ENCODE assay signal across 19 cellular contexts in genomic region chr6:65745614-65746013, GRCh38. TPM values are rescaled to one million over a fixed set of nuclear protein-coding genes. Genes with fewer than 3 reads are reported as not detected.
A peak's percentile ranks its signal among the peaks of the same experiment; 100 is the strongest.
DNase-seq lines count a peak whose midpoint lies in the region; ATAC-seq, FAIRE-seq and TF ChIP-seq lines count a peak whose summit lies in the region.
"Had no signal": no experiment of that assay in that cellular context is flagged by ENCODE, and none has a peak within 500 bp of the region (broad histone marks: within the 10 kb centered on the region; RNA-seq: fewer than 3 reads in every experiment).

No MANE protein-coding gene starts in this region.

- H3K14ac ChIP-seq in H1 (ENCODE audit: insufficient read length): no peak overlapping the region

- ATAC-seq in sciatic nerve: no peak
- ATAC-seq: A549; CD8-positive, alpha-beta T cell had no signal

- no peak overlapping the region for H3K56ac ChIP-seq in H1 (replicated peaks; ENCODE audit: insufficient read length, low read depth, low read length)

- no peak overlapping the region for H2AFZ ChIP-seq in H1 (ENCODE audit: low read length)

- no peak overlapping the region for H2BK20ac ChIP-seq in H1 (ENCODE audit: low read length)

- no peak overlapping the region for H2BK120ac ChIP-seq in H1 (replicated peaks; ENCODE audit: low read depth, low read length)

- H3K9me3 ChIP-seq in H1 (ENCODE audit: insufficient read depth in 2 of 2, low read depth in 1 of 2, low read length in 1 of 2): no peaks in the 10 kb centered on the region
- H3K9me3 ChIP-seq: A549 had no signal

- no peaks in the 10 kb centered on the region for H3K36me3 ChIP-seq in H1 (ENCODE audit: control insufficient read depth in 2 of 4, insufficient read depth in 4 of 4, low read length in 3 of 4)

- DNase-seq in H4 (ENCODE audit: low spot score) (peak; percentile 10), OCI-M1 (lab: John Stamatoyannopoulos, UW) (peak; percentile 24), H1 (ENCODE audit: low read depth in 1 of 2, low spot score in 2 of 2) (no peak), sciatic nerve (ENCODE audit: low spot score) (no peak), GM10266 (ENCODE audit: extremely low spot score) (no peak)
- no peak for DNase-seq in activated CD4-positive, alpha-beta T cell treated with anti-CD3 and anti-CD28 coated beads for 48 hours
- DNase-seq in effector CD8-positive, alpha-beta T cell (lab: John Stamatoyannopoulos, UW): no peak
- DNase-seq: COR-L47, DMS153, DMS79 treated with DMSO at 0.1 percent for 48 hours, EL, H7 had no signal

- H3K4ac ChIP-seq in H1 (replicated peaks; ENCODE audit: insufficient read length, low read depth, low read length): no peak overlapping the region

- POLR2A ChIA-PET in H1 (lab: Charles Lee; ENCODE audit: partially characterized antibody): no interaction called here

- no peaks in the 10 kb centered on the region for H3K27me3 ChIP-seq in H1 (replicated peaks in 1 of 4; ENCODE audit: control insufficient read depth in 3 of 4, extremely low read depth in 1 of 4, insufficient read depth in 3 of 4, low read length in 3 of 4)

- intact Hi-C loops in sciatic nerve (cut with DNase I): no loop called here

- 95% methylated on average over 2 of the region's 2 CpGs; no CpG with 5 or more reads in 1 of the 2 experiments for WGBS in H1 (ENCODE audit: extremely low coverage in 1 of 2, insufficient coverage in 1 of 2, insufficient read length in 1 of 2, insufficient replicate concordance in 2 of 2, low coverage in 1 of 2, low lambda C conversion rate in 2 of 2, missing lambda C conversion rate in 1 of 2), 2 experiments

- no peak overlapping the region for H2BK12ac ChIP-seq in H1 (ENCODE audit: low read depth, low read length)

- no peak for TF ChIP-seq CTCF in H1 (IDR thresholded peaks at IDR 0.05; ENCODE audit: control extremely low read depth in 1 of 3, insufficient read depth in 1 of 3, low read depth in 1 of 3, low read length in 3 of 3)
- TF ChIP-seq CTCF in GM10266 (IDR thresholded peaks at IDR 0.05; ENCODE audit: control insufficient read depth, insufficient read depth, low read depth, missing control alignments): no peak

- no peak overlapping the region for H3K4me3 ChIP-seq in H1 (ENCODE audit: extremely low read depth in 1 of 4, insufficient read depth in 2 of 4, low read depth in 3 of 4, low read length in 4 of 4)
- H3K4me3 ChIP-seq: A549 had no signal

- H3K18ac ChIP-seq in H1 (ENCODE audit: extremely low read depth, low read length): no peak overlapping the region

- no peaks in the 10 kb centered on the region for H3K79me2 ChIP-seq in H1 (ENCODE audit: control insufficient read depth in 1 of 2, insufficient read depth in 2 of 2, low read length in 2 of 2)

- H3K23ac ChIP-seq in H1 (ENCODE audit: insufficient read length): no peak overlapping the region

- H3K27ac ChIP-seq in H1 (ENCODE audit: low read depth, low read length): no peak overlapping the region
- H3K27ac ChIP-seq: A549 had no signal

- H4K5ac ChIP-seq in H1 (ENCODE audit: insufficient read length, low read depth, low read length): no peak overlapping the region

- no peak for TF ChIP-seq EP300 in H1 (IDR thresholded peaks at IDR 0.05; ENCODE audit: borderline replicate concordance in 1 of 2, low read depth in 2 of 2, low read length in 2 of 2)

- no peak overlapping the region for H3K4me2 ChIP-seq in H1 (ENCODE audit: insufficient read depth in 1 of 2, low read depth in 2 of 2, low read length in 2 of 2)
- H3K4me2 ChIP-seq: A549 had no signal

- no peaks in the 10 kb centered on the region for H4K20me1 ChIP-seq in H1 (replicated peaks in 1 of 2; ENCODE audit: control insufficient read depth in 1 of 2, insufficient read depth in 2 of 2, low read length in 2 of 2)

- CTCF ChIA-PET in H1 (lab: Charles Lee; ENCODE audit: partially characterized antibody): no interaction called here

- H3K9ac ChIP-seq in H1 (replicated peaks in 1 of 4; ENCODE audit: extremely low read depth in 1 of 4, low read depth in 3 of 4, low read length in 3 of 4): no peak overlapping the region

- FAIRE-seq in H1 (lab: Jason Lieb, UNC): no peak
- FAIRE-seq: A549, D721Med, G401.6, GM19239 had no signal

- no peaks in the 10 kb centered on the region for H3K79me1 ChIP-seq in H1 (ENCODE audit: low read depth, low read length)

- H2AK5ac ChIP-seq in H1 (ENCODE audit: low read depth, low read length): no peak overlapping the region

- H4K8ac ChIP-seq in H1 (ENCODE audit: extremely low read depth, insufficient read depth, low read length): peak overlapping the region; percentile 51; the same call in 1 of the 2 replicates

- H4K91ac ChIP-seq in H1 (replicated peaks; ENCODE audit: insufficient read length, low read length): no peak overlapping the region

- no peak overlapping the region for H2BK15ac ChIP-seq in H1 (ENCODE audit: low read length)

- H3K23me2 ChIP-seq in H1 (ENCODE audit: low read depth, low read length): no peaks in the 10 kb centered on the region

- TF ChIP-seq RAD21 in H1 (IDR thresholded peaks at IDR 0.05 in 1 of 2, conservative IDR thresholded peaks at IDR 0.05 in 1 of 2; ENCODE audit: low read depth in 2 of 2, low read length in 2 of 2): no peak

- no peaks in the 10 kb centered on the region for H3K4me1 ChIP-seq in H1 (replicated peaks in 1 of 4; ENCODE audit: control insufficient read depth in 3 of 4, insufficient read depth in 4 of 4, low read length in 3 of 4)
- H3K4me1 ChIP-seq: A549 had no signal

- TF ChIP-seq POLR2A in H1 (IDR thresholded peaks at IDR 0.05; ENCODE audit: control extremely low read depth in 1 of 2, low read depth in 2 of 2, low read length in 2 of 2): no peak

- no peak overlapping the region for H2BK5ac ChIP-seq in H1 (ENCODE audit: low read depth, low read length)

TF ChIP-seq in H1, 55 proteins besides CTCF, POLR2A, EP300 and RAD21:
- TF ChIP-seq SP1 (IDR thresholded peaks at IDR 0.05; ENCODE audit: low read depth, low read length) (no peak), ATF3 (IDR thresholded peaks at IDR 0.05; ENCODE audit: insufficient read depth, low read depth, low read length) (no peak), SP4 (IDR thresholded peaks at IDR 0.05; ENCODE audit: low read length) (no peak), MAFK (IDR thresholded peaks at IDR 0.05; ENCODE audit: low read depth, low read length) (no peak)

RNA-seq across cellular contexts. Expression of gene EYS, which starts 38.6 kb away (rescaled TPM):
- total RNA-seq in H4 (2014; rRNA removed; shearing (Covaris generic)): 0.17 TPM in 1 of 2 replicates, not detected in the other
- total RNA-seq in H1 (2021; fragmentation: NEBNext Ultra II Directional; extraction: Animal tissue kit (Norgen Biotek cat#: 25700)): 0.13 TPM in 1 of 2 replicates, not detected in the other
- 0.05 TPM in 1 of 2 replicates, not detected in the other for polyA plus RNA-seq in H1 (2011; rRNA removed)
- polyA plus RNA-seq in H1 (2011; cell fraction: cytosol; rRNA removed): 0.05 TPM
- 0.07 TPM for polyA plus RNA-seq in H1 (2011; cell fraction: nucleus; rRNA removed)
- polyA plus RNA-seq in H1 (2012, experiment 1 of 2): 0.08 to 0.11 TPM (median 0.10 TPM) in 3 of 4 replicates, not detected in the other
- not detected for polyA plus RNA-seq in H1 (2012, experiment 2 of 2)
- polyA plus RNA-seq in H1 (2013, experiment 1 of 2): 0.06 TPM
- 0.09 TPM for polyA plus RNA-seq in H1 (2013, experiment 2 of 2)
- 0.24 and 0.63 TPM in 2 replicates for polyA minus RNA-seq in H1 (2011; rRNA and poly(A)+ RNA removed)
- polyA minus RNA-seq in H1 (2011; cell fraction: cytosol; rRNA and poly(A)+ RNA removed): not detected
- polyA minus RNA-seq in H1 (2011; cell fraction: nucleus; rRNA and poly(A)+ RNA removed): 0.80 TPM
- 0.31 TPM for total RNA-seq in sciatic nerve
- total RNA-seq: CD8-positive, alpha-beta T cell had no signal
- polyA plus RNA-seq: AG04450, BJ had no signal

Comparison
In these comparisons a context has a peak if more than half of its experiments do, and no peak if none do; other contexts are left out.
1. DNase-seq: peak in H4 (single experiment) and OCI-M1 (single experiment); none in H1 (0 of 2), sciatic nerve (single experiment), activated CD4-positive, alpha-beta T cell treated with anti-CD3 and anti-CD28 coated beads for 48 hours (single experiment), effector CD8-positive, alpha-beta T cell (single experiment) and GM10266 (single experiment).